Comparison of ENCODE assay signal across 8 cellular contexts in the genomic region with DNA sequence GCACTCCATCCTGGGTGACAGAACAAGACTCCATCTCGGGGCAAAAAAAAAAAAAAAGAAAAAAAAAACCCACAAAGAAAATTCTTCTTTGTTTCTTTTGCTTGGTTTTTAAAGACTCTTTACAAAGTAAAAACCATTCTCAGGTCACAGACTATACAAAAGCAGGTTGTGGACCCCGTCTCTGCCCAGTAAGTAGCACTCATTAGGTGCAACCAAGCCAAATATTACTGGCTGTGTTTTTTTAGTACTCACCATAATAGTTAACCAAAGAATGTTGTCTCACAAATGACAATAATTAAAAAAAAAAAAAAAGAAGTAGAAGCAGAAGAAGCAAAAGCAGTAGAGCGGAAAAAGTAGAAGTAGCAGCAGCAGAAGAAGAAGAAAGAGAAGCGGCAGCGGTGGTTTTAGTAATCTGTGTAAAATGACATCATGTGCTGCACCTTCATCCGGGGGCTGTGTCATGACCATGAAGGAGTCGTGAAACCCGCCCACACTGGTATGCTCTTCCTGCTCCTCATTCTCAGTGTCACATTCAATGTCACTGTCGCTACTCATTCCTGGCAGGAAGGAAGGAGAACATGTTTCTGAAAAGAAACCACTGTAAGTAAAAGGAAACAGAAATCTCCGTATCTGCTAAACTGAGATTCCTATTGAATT.
DNase-seq lines count a peak whose midpoint lies in the region; ATAC-seq and TF ChIP-seq lines count a peak whose summit lies in the region.

No MANE protein-coding gene starts in this region.

- DNase-seq in T-helper 9 cell = peak; percentile 39
- no peak for DNase-seq in astrocyte of the cerebellum (ENCODE audit: low read depth)
- DNase-seq in lower leg skin (ENCODE audit: low spot score in 2 of 2) = peak; percentile 27 to 86
- peak; percentile 34 to 66 for DNase-seq in stimulated activated CD8-positive, alpha-beta memory T cell treated with anti-CD3 and anti-CD28 coated beads, Interleukin-15, amount 100 ng/mL, for 4 hours (ENCODE audit: low read depth in 2 of 2)
- no peak for DNase-seq in NCI-H128 (lab: John Stamatoyannopoulos, UW; ENCODE audit: unreplicated experiment)
- DNase-seq in NCI-H2171 treated with DMSO at 0.1 percent for 48 hours (lab: John Stamatoyannopoulos, UW) = no peak

- intact Hi-C loops in lower leg skin (cut with DNase I; ENCODE audit: low total_unique reads) = no loop called here

- 70 to 79% methylated on average over 10 of the region's 10 CpGs for WGBS in lower leg skin, 2 donors

- no peak for TF ChIP-seq POLR2A in lower leg skin (IDR thresholded peaks at IDR 0.05)

- in situ Hi-C loops in astrocyte of the cerebellum (cut with HindIII; ENCODE audit: low sequenced_read_pairs) = no loop called here

- H3K4me3 ChIP-seq in astrocyte of the cerebellum (ENCODE audit: low read depth, low read length) = peak overlapping the region; percentile 28
- H3K4me3 ChIP-seq in lower leg skin (ENCODE audit: low read depth, poor library complexity, severe bottlenecking) = no peak overlapping the region

- no peak for TF ChIP-seq CTCF in astrocyte of the cerebellum (IDR thresholded peaks at IDR 0.05; ENCODE audit: low read depth, low read length, missing control alignments)
- no peak for TF ChIP-seq CTCF in lower leg skin (IDR thresholded peaks at IDR 0.05)

- ATAC-seq in GM19025 (IDR thresholded peaks at IDR 0.05; ENCODE audit: low read depth, unreplicated experiment) (peak; percentile 92), HG03095 (IDR thresholded peaks at IDR 0.05; ENCODE audit: unreplicated experiment) (peak; percentile 93)

Comparison
In these comparisons a context has a peak if more than half of its experiments do, and no peak if none do; other contexts are left out.
1. DNase-seq: peak in T-helper 9 cell (single experiment), lower leg skin (2 of 2) and stimulated activated CD8-positive, alpha-beta memory T cell treated with anti-CD3 and anti-CD28 coated beads, Interleukin-15, amount 100 ng/mL, for 4 hours (2 of 2); none in astrocyte of the cerebellum (single experiment), NCI-H128 (single experiment) and NCI-H2171 treated with DMSO at 0.1 percent for 48 hours (single experiment).